In genomic region chr22:50783881-50784277, GRCh38 we compare ENCODE assay signal across 8 cellular contexts. TPM values are rescaled to one million over a fixed set of nuclear protein-coding genes. Genes with fewer than 3 reads are reported as not detected.
DNase-seq lines count a peak whose midpoint lies in the region; ATAC-seq and TF ChIP-seq lines count a peak whose summit lies in the region.
"Not testable (repeated sequence)": the region's sequence is repeated elsewhere in the genome, so short reads cannot be mapped to it uniquely, and the experiment has no call there.

No MANE protein-coding gene starts in this region.

- TF ChIP-seq CTCF in RWPE2 (IDR thresholded peaks at IDR 0.05; ENCODE audit: poor library complexity, severe bottlenecking); foreskin fibroblast (IDR thresholded peaks at IDR 0.05; ENCODE audit: low read depth, low read length): not testable (repeated sequence)

- peak overlapping the region; percentile 91 for H3K4me3 Mint-ChIP-seq in activated naive CD8-positive, alpha-beta T cell treated with anti-CD3 and anti-CD28 coated beads, Interleukin-2, amount 10 ng/mL, durations not matched to agents 7 days and 5 days
- H3K4me3 Mint-ChIP-seq in stimulated activated naive CD8-positive, alpha-beta T cell treated with anti-CD3 and anti-CD28 coated beads, Interleukin-15, Interleukin-2, amounts not matched to agents 100 ng/mL and 50 ng/mL, for 24 hours: peak overlapping the region; percentile 85

- H3K27me3 Mint-ChIP-seq in activated naive CD8-positive, alpha-beta T cell treated with anti-CD3 and anti-CD28 coated beads, Interleukin-2, amount 10 ng/mL, durations not matched to agents 7 days and 5 days; stimulated activated naive CD8-positive, alpha-beta T cell treated with anti-CD3 and anti-CD28 coated beads, Interleukin-15, Interleukin-2, amounts not matched to agents 100 ng/mL and 50 ng/mL, for 24 hours: not testable (repeated sequence)

- DNase-seq in RWPE2 (ENCODE audit: low spot score); foreskin fibroblast: not testable (repeated sequence)
- DNase-seq in activated naive CD8-positive, alpha-beta T cell treated with anti-CD3 and anti-CD28 coated beads, Interleukin-2, amount 10 ng/mL, durations not matched to agents 7 days and 5 days: peak; percentile 50

- not testable (repeated sequence) for H3K9me3 Mint-ChIP-seq in activated naive CD8-positive, alpha-beta T cell treated with anti-CD3 and anti-CD28 coated beads, Interleukin-2, amount 10 ng/mL, durations not matched to agents 7 days and 5 days; stimulated activated naive CD8-positive, alpha-beta T cell treated with anti-CD3 and anti-CD28 coated beads, Interleukin-15, Interleukin-2, amounts not matched to agents 100 ng/mL and 50 ng/mL, for 24 hours

- H3K4me1 Mint-ChIP-seq in activated naive CD8-positive, alpha-beta T cell treated with anti-CD3 and anti-CD28 coated beads, Interleukin-2, amount 10 ng/mL, durations not matched to agents 7 days and 5 days: not testable (repeated sequence)
- H3K4me1 Mint-ChIP-seq in stimulated activated naive CD8-positive, alpha-beta T cell treated with anti-CD3 and anti-CD28 coated beads, Interleukin-15, Interleukin-2, amounts not matched to agents 100 ng/mL and 50 ng/mL, for 24 hours (ENCODE audit: low read depth): peaks cover 16% of the 10 kb centered on the region

- not testable (repeated sequence) for H3K36me3 ChIP-seq in RWPE2 (ENCODE audit: low read depth); muscle layer of duodenum (ENCODE audit: control insufficient read depth in 1 of 2, insufficient read depth in 2 of 2, low read length in 2 of 2)

- POLR2A ChIA-PET in activated naive CD8-positive, alpha-beta T cell treated with anti-CD3 and anti-CD28 coated beads, Interleukin-2, amount 10 ng/mL, durations not matched to agents 7 days and 5 days (lab: Charles Lee): not testable (repeated sequence)

- H3K27me3 ChIP-seq in RWPE2 (ENCODE audit: insufficient read depth, poor library complexity, severe bottlenecking); muscle layer of duodenum (ENCODE audit: low read depth, low read length): not testable (repeated sequence)

- H3K9me3 ChIP-seq in RWPE2 (ENCODE audit: severe bottlenecking); muscle layer of duodenum (ENCODE audit: control insufficient read depth in 1 of 2, low read length in 2 of 2): not testable (repeated sequence)

- ATAC-seq in GM21619 (IDR thresholded peaks at IDR 0.05; ENCODE audit: unreplicated experiment): peak; percentile 17
- ATAC-seq in HG03175 (IDR thresholded peaks at IDR 0.05; ENCODE audit: unreplicated experiment): peak; percentile 13
- ATAC-seq in RWPE2 (ENCODE audit: low read depth): peak; percentile 51
- ATAC-seq in activated naive CD8-positive, alpha-beta T cell treated with anti-CD3 and anti-CD28 coated beads, Interleukin-2, amount 10 ng/mL, durations not matched to agents 7 days and 5 days (ENCODE audit: low read depth): peak; percentile 36

- not testable (repeated sequence) for H3K4me1 ChIP-seq in RWPE2 (ENCODE audit: insufficient read depth, poor library complexity, severe bottlenecking); muscle layer of duodenum (ENCODE audit: control insufficient read depth in 1 of 2, insufficient read depth in 2 of 2, low read length in 2 of 2)

- not testable (repeated sequence) for H3K36me3 Mint-ChIP-seq in activated naive CD8-positive, alpha-beta T cell treated with anti-CD3 and anti-CD28 coated beads, Interleukin-2, amount 10 ng/mL, durations not matched to agents 7 days and 5 days; stimulated activated naive CD8-positive, alpha-beta T cell treated with anti-CD3 and anti-CD28 coated beads, Interleukin-15, Interleukin-2, amounts not matched to agents 100 ng/mL and 50 ng/mL, for 24 hours (ENCODE audit: low read depth)

- H3K27ac ChIP-seq in RWPE2 (ENCODE audit: poor library complexity, severe bottlenecking); muscle layer of duodenum (ENCODE audit: low read length): not testable (repeated sequence)

- peak overlapping the region; percentile 68 for H3K4me3 ChIP-seq in GM08714 (ENCODE audit: low read length)
- peak overlapping the region; percentile 21 for H3K4me3 ChIP-seq in RWPE2 (ENCODE audit: severe bottlenecking)
- H3K4me3 ChIP-seq in foreskin fibroblast (ENCODE audit: low read depth in 1 of 2, low read length in 2 of 2): peak overlapping the region; percentile 47 to 63
- peak overlapping the region; percentile 21 to 73 for H3K4me3 ChIP-seq in muscle layer of duodenum (ENCODE audit: low read depth in 1 of 2, low read length in 2 of 2)

- H3K27ac Mint-ChIP-seq in activated naive CD8-positive, alpha-beta T cell treated with anti-CD3 and anti-CD28 coated beads, Interleukin-2, amount 10 ng/mL, durations not matched to agents 7 days and 5 days: peak overlapping the region; percentile 71
- H3K27ac Mint-ChIP-seq in stimulated activated naive CD8-positive, alpha-beta T cell treated with anti-CD3 and anti-CD28 coated beads, Interleukin-15, Interleukin-2, amounts not matched to agents 100 ng/mL and 50 ng/mL, for 24 hours: peak overlapping the region; percentile 82

RNA-seq across cellular contexts. Expression of gene RABL2B, which starts 0.4 kb away (rescaled TPM):
- total RNA-seq in activated naive CD8-positive, alpha-beta T cell treated with anti-CD3 and anti-CD28 coated beads, Interleukin-2, amount 10 ng/mL, durations not matched to agents 7 days and 5 days: 10 to 100 TPM; 38.4 to 41.0 TPM

RNA-seq across cellular contexts. Expression of gene ACR, which starts 45.9 kb away (rescaled TPM):
- not detected for total RNA-seq in activated naive CD8-positive, alpha-beta T cell treated with anti-CD3 and anti-CD28 coated beads, Interleukin-2, amount 10 ng/mL, durations not matched to agents 7 days and 5 days
